Comparison of ENCODE assay signal across 8 cellular contexts in the genomic region with DNA sequence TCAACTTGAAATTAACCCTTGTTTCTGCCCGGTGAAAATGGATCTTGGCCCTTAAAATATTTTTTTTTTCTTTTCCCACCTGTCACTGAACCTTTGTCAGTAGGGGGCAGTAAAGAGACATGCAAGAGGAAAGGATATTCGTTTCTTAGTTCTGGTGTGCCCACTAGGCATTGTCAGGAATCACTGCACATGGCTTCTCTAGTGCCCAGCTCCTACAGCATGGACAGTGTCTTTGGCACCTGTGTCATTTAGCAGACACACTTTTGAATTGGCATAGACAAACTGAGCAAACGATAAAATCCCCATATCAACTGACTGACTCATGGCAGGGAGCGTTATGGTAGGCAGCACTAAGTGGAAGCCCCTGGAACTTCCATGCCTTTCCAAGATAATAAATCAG.
DNase-seq lines count a peak whose midpoint lies in the region; ATAC-seq and TF ChIP-seq lines count a peak whose summit lies in the region.

No MANE protein-coding gene starts in this region.

- TF ChIP-seq CTCF in GM12872 (IDR thresholded peaks at IDR 0.05; ENCODE audit: insufficient read depth, low read depth, low read length) (peak; percentile 71), MM.1S (IDR thresholded peaks at IDR 0.05; ENCODE audit: low read length) (peak; percentile 82), mucosa of descending colon (IDR thresholded peaks at IDR 0.05) (no peak)

- no peaks in the 10 kb centered on the region for H3K9me2 ChIP-seq in MM.1S (replicated peaks; ENCODE audit: insufficient read depth, low read length)

- H4K20me1 ChIP-seq in MM.1S (ENCODE audit: insufficient read depth, low read length) = no peaks in the 10 kb centered on the region

- peak overlapping the region; percentile 2; the same call in 1 of the 2 replicates for H2AFZ ChIP-seq in MM.1S (ENCODE audit: low read length)

- H3K4me2 ChIP-seq in MM.1S (ENCODE audit: low read depth, low read length) = no peak overlapping the region

- H3K27me3 ChIP-seq in MM.1S (replicated peaks; ENCODE audit: insufficient read depth, low read length) (no peaks in the 10 kb centered on the region), adipocyte (replicated peaks; ENCODE audit: control insufficient read depth, insufficient read depth, low read length) (no peaks in the 10 kb centered on the region)

- ATAC-seq in mucosa of descending colon (peak; percentile 34), HG02763 (IDR thresholded peaks at IDR 0.05; ENCODE audit: unreplicated experiment) (no peak), GM19324 (IDR thresholded peaks at IDR 0.05; ENCODE audit: low FRiP score, unreplicated experiment) (no peak)

- H3K9ac ChIP-seq in MM.1S (ENCODE audit: low read length) (no peak overlapping the region), adipocyte (ENCODE audit: low read length) (no peak overlapping the region)

- peak; percentile 55 for DNase-seq in MM.1S
- peak; percentile 59 for DNase-seq in adipocyte (ENCODE audit: low read depth)
- DNase-seq in mucosa of descending colon = no peak
- DNase-seq in NCI-H1048 (lab: John Stamatoyannopoulos, UW) = no peak
- DNase-seq in effector CD4-positive, alpha-beta T cell = no peak

- H3K4me3 ChIP-seq in MM.1S (ENCODE audit: low read length) (no peak overlapping the region), adipocyte (ENCODE audit: low read length) (no peak overlapping the region), mucosa of descending colon (no peak overlapping the region)

- H3K9me3 ChIP-seq in MM.1S (replicated peaks; ENCODE audit: insufficient read depth, low read length) (no peaks in the 10 kb centered on the region), adipocyte (ENCODE audit: control insufficient read depth, low read length) (no peaks in the 10 kb centered on the region), mucosa of descending colon (no peaks in the 10 kb centered on the region)

- intact Hi-C loops in mucosa of descending colon (cut with DNase I, micrococcal nuclease) = no loop called here

- H3K27ac ChIP-seq in MM.1S (ENCODE audit: low read length) = no peak overlapping the region

- H3K4me1 ChIP-seq in MM.1S (ENCODE audit: low read length) = no peaks in the 10 kb centered on the region
- no peaks in the 10 kb centered on the region for H3K4me1 ChIP-seq in adipocyte (ENCODE audit: control insufficient read depth, insufficient read depth, low read length)
- no peaks in the 10 kb centered on the region for H3K4me1 ChIP-seq in mucosa of descending colon (ENCODE audit: low read depth)

- no peaks in the 10 kb centered on the region for H3K79me2 ChIP-seq in MM.1S (ENCODE audit: low read length)

- no peaks in the 10 kb centered on the region for H3F3A ChIP-seq in MM.1S (ENCODE audit: insufficient read depth, low read length)

- no peaks in the 10 kb centered on the region for H3K36me3 ChIP-seq in MM.1S (replicated peaks; ENCODE audit: insufficient read depth, low read length)
- no peaks in the 10 kb centered on the region for H3K36me3 ChIP-seq in adipocyte (ENCODE audit: control insufficient read depth, insufficient read depth, low read length, severe bottlenecking)
- H3K36me3 ChIP-seq in mucosa of descending colon (ENCODE audit: low read depth) = no peaks in the 10 kb centered on the region

Comparison
In these comparisons a context has a peak if more than half of its experiments do, and no peak if none do; other contexts are left out.
1. DNase-seq: peak in MM.1S (single experiment) and adipocyte (single experiment); none in mucosa of descending colon (0 of 3), NCI-H1048 (single experiment) and effector CD4-positive, alpha-beta T cell (single experiment).